Comparison of ENCODE assay signal across 16 cellular contexts in genomic region chr2:41781082-41781481, GRCh38.
"Had no signal": no experiment of that assay in that cellular context is flagged by ENCODE, and none has a peak within 500 bp of the region (broad histone marks: within the 10 kb centered on the region; RNA-seq: fewer than 3 reads in every experiment).

No MANE protein-coding gene starts in this region.

- H3K4me1 ChIP-seq: colonic mucosa, neural progenitor cell, pancreas had no signal

- H3K27ac Mint-ChIP-seq: activated CD4-positive, alpha-beta T cell treated with anti-CD3 and anti-CD28 coated beads, Interleukin-2, amount 10 ng/mL, durations not matched to agents 24 days and 14 days; activated naive CD4-positive, alpha-beta T cell treated with anti-CD3 and anti-CD28 coated beads, Interleukin-2, amount 10 ng/mL, durations not matched to agents 7 days and 5 days; activated T-helper 2 cell treated with anti-CD3 and anti-CD28 coated beads, Interferon-gamma antibody, Interleukin-2, Interleukin-4, amounts not matched to agents 10 μg/mL and 5 μg/mL and 100 μg/mL, durations not matched to agents 14 hours and 24 hours and 36 hours; mesothelial cell of epicardium; stimulated activated memory B cell treated with anti-CD40 and anti-IgM and Interleukin-4, amounts not matched to agents 10 μg/mL and 1 μg/mL and 100 μg/mL, for 72 hours; type B pancreatic cell; WTC11 had no signal

- H3K4me1 Mint-ChIP-seq: activated CD4-positive, alpha-beta T cell treated with anti-CD3 and anti-CD28 coated beads, Interleukin-2, amount 10 ng/mL, durations not matched to agents 24 days and 14 days; activated naive CD4-positive, alpha-beta T cell treated with anti-CD3 and anti-CD28 coated beads, Interleukin-2, amount 10 ng/mL, durations not matched to agents 7 days and 5 days had no signal

- H3K27me3 ChIP-seq: colonic mucosa, neural progenitor cell, pancreas had no signal

- H3K27ac ChIP-seq: colonic mucosa, neural progenitor cell, pancreas had no signal

- ATAC-seq: pancreas; stimulated activated memory B cell treated with anti-CD40 and anti-IgM and Interleukin-4, amounts not matched to agents 10 μg/mL and 1 μg/mL and 100 μg/mL, for 72 hours; WTC11 had no signal

- H3K9ac ChIP-seq: neural progenitor cell had no signal

- H3K4me2 ChIP-seq: neural progenitor cell, smooth muscle cell had no signal

- H3K4me3 ChIP-seq: colonic mucosa, neural progenitor cell, pancreas, smooth muscle cell had no signal

- H3K36me3 Mint-ChIP-seq: activated naive CD4-positive, alpha-beta T cell treated with anti-CD3 and anti-CD28 coated beads, Interleukin-2, amount 10 ng/mL, durations not matched to agents 7 days and 5 days; mesothelial cell of epicardium; neural progenitor cell; stimulated activated memory B cell treated with anti-CD40 and anti-IgM and Interleukin-4, amounts not matched to agents 10 μg/mL and 1 μg/mL and 100 μg/mL, for 72 hours; type B pancreatic cell had no signal

- H2AFZ ChIP-seq: neural progenitor cell had no signal

- H3K9me3 ChIP-seq: colonic mucosa, pancreas had no signal

- DNase-seq: activated CD4-positive, alpha-beta T cell treated with anti-CD3 and anti-CD28 coated beads, Interleukin-2, amount 10 ng/mL, durations not matched to agents 24 days and 14 days; activated naive CD4-positive, alpha-beta T cell treated with anti-CD3 and anti-CD28 coated beads, Interleukin-2, amount 10 ng/mL, durations not matched to agents 7 days and 5 days; activated T-cell treated with anti-CD3 and anti-CD28 coated beads for 4 hours; caudate nucleus; colonic mucosa; kidney; pancreas; retina; stimulated activated CD4-positive, alpha-beta T cell treated with anti-CD3 and anti-CD28 coated beads, Interleukin-1b, Interleukin-23, amount 100 ng/mL, for 48 hours had no signal

- H3K9me3 Mint-ChIP-seq: activated CD4-positive, alpha-beta T cell treated with anti-CD3 and anti-CD28 coated beads, Interleukin-2, amount 10 ng/mL, durations not matched to agents 24 days and 14 days; activated naive CD4-positive, alpha-beta T cell treated with anti-CD3 and anti-CD28 coated beads, Interleukin-2, amount 10 ng/mL, durations not matched to agents 7 days and 5 days; activated T-helper 2 cell treated with anti-CD3 and anti-CD28 coated beads, Interferon-gamma antibody, Interleukin-2, Interleukin-4, amounts not matched to agents 10 μg/mL and 5 μg/mL and 100 μg/mL, durations not matched to agents 14 hours and 24 hours and 36 hours had no signal

- H3K36me3 ChIP-seq: colonic mucosa, neural progenitor cell, pancreas had no signal

- H3K4me3 Mint-ChIP-seq: activated CD4-positive, alpha-beta T cell treated with anti-CD3 and anti-CD28 coated beads, Interleukin-2, amount 10 ng/mL, durations not matched to agents 24 days and 14 days; activated naive CD4-positive, alpha-beta T cell treated with anti-CD3 and anti-CD28 coated beads, Interleukin-2, amount 10 ng/mL, durations not matched to agents 7 days and 5 days; mesothelial cell of epicardium; neural progenitor cell; stimulated activated memory B cell treated with anti-CD40 and anti-IgM and Interleukin-4, amounts not matched to agents 10 μg/mL and 1 μg/mL and 100 μg/mL, for 72 hours; type B pancreatic cell; WTC11 had no signal
